ENCODE assay signal across 8 cellular contexts in genomic region chr9:93574900-93575705, GRCh38. TPM values are rescaled to one million over a fixed set of nuclear protein-coding genes. Genes with fewer than 3 reads are reported as not detected.
DNase-seq lines count a peak whose midpoint lies in the region; ATAC-seq and TF ChIP-seq lines count a peak whose summit lies in the region.

No MANE protein-coding gene starts in this region.

- peak overlapping the region; percentile 73 for H3K4me3 ChIP-seq in SJCRH30
- peak overlapping the region; percentile 44 to 77 (median 64) for H3K4me3 ChIP-seq in fibroblast of lung (replicated peaks in 1 of 4; ENCODE audit: control extremely low read depth in 1 of 4, insufficient read depth in 1 of 4, low read depth in 3 of 4, low read length in 4 of 4)

- H3K27me3 Mint-ChIP-seq in osteocyte (ENCODE audit: unreplicated experiment): no peaks in the 10 kb centered on the region

- no peaks in the 10 kb centered on the region for H4K20me1 ChIP-seq in fibroblast of lung (ENCODE audit: control insufficient read depth, extremely low read depth, insufficient read depth, low read length)

- H3K27ac ChIP-seq in SJCRH30: peak overlapping the region; percentile 64
- H3K27ac ChIP-seq in fibroblast of lung (ENCODE audit: insufficient read depth, low read length): peak overlapping the region; percentile 59

- H3K27me3 ChIP-seq in SJCRH30 (no peaks in the 10 kb centered on the region), fibroblast of lung (ENCODE audit: control insufficient read depth, insufficient read depth, low read length) (no peaks in the 10 kb centered on the region)

- no peak for ATAC-seq in HG02798 (IDR thresholded peaks at IDR 0.05; ENCODE audit: poor library complexity, unreplicated experiment)
- no peak for ATAC-seq in GM19452 (IDR thresholded peaks at IDR 0.05; ENCODE audit: unreplicated experiment)

- H3K36me3 Mint-ChIP-seq in osteocyte (ENCODE audit: unreplicated experiment): peaks cover 10% of the 10 kb centered on the region

- H3K4me3 Mint-ChIP-seq in osteocyte (ENCODE audit: unreplicated experiment): peak overlapping the region; percentile 90

- peaks cover 11% of the 10 kb centered on the region for H3K9me3 Mint-ChIP-seq in osteocyte (ENCODE audit: unreplicated experiment)

- H3K4me1 Mint-ChIP-seq in osteocyte (ENCODE audit: unreplicated experiment): peaks cover 40% of the 10 kb centered on the region

- H3K9me3 ChIP-seq in SJCRH30 (replicated peaks) (peaks cover 3% of the 10 kb centered on the region; the same call in 1 of the 2 replicates), fibroblast of lung (ENCODE audit: control insufficient read depth, insufficient read depth, low read depth, low read length) (no peaks in the 10 kb centered on the region)

- H2AFZ ChIP-seq in fibroblast of lung (ENCODE audit: low read length): peak overlapping the region; percentile 31

- no peaks in the 10 kb centered on the region for H3K4me1 ChIP-seq in SJCRH30
- peaks cover 7% of the 10 kb centered on the region for H3K4me1 ChIP-seq in fibroblast of lung (ENCODE audit: control insufficient read depth, extremely low read depth, insufficient read depth, low read length)

- no peak for TF ChIP-seq CTCF in fibroblast of lung (conservative IDR thresholded peaks at IDR 0.05 in 1 of 2, IDR thresholded peaks at IDR 0.05 in 1 of 2; ENCODE audit: low read depth in 1 of 2, low read length in 2 of 2)
- no peak for TF ChIP-seq CTCF in osteocyte (IDR thresholded peaks at IDR 0.05)

- peaks cover 26% of the 10 kb centered on the region for H3K79me2 ChIP-seq in fibroblast of lung (ENCODE audit: control insufficient read depth, insufficient read depth, low read length)

- peak overlapping the region; percentile 98 for H3K4me2 ChIP-seq in fibroblast of lung (ENCODE audit: extremely low read depth, insufficient read depth, low read length)

- peak overlapping the region; percentile 90 for H3K27ac Mint-ChIP-seq in osteocyte (ENCODE audit: unreplicated experiment)

- no peaks in the 10 kb centered on the region for H3K36me3 ChIP-seq in SJCRH30
- no peaks in the 10 kb centered on the region for H3K36me3 ChIP-seq in fibroblast of lung (ENCODE audit: control insufficient read depth, insufficient read depth, low read length)

- DNase-seq in D341Med (ENCODE audit: low spot score) (peak; percentile 26), SJCRH30 (no peak), fibroblast of lung (ENCODE audit: low read depth in 2 of 2) (no peak), osteocyte (ENCODE audit: extremely low spot score, unreplicated experiment) (peak; percentile 84), NCI-H2171 treated with DMSO at 0.1 percent for 48 hours (lab: John Stamatoyannopoulos, UW) (no peak), NCI-H1694 (lab: John Stamatoyannopoulos, UW) (no peak)

- peak overlapping the region; percentile 63 for H3K9ac ChIP-seq in fibroblast of lung (ENCODE audit: insufficient read depth, low read length)

RNA-seq across cellular contexts. Expression of gene PHF2, which starts 1.3 kb away (rescaled TPM):
- total RNA-seq in SJCRH30 (2014; rRNA removed; shearing (Covaris generic)): 31.1 and 32.2 TPM in 2 replicates
- total RNA-seq in fibroblast of lung (12.1 and 13.4 TPM in 2 replicates), osteocyte (39.9 and 40.3 TPM in 2 replicates)
- 9.2 and 9.5 TPM in 2 replicates for polyA plus RNA-seq in fibroblast of lung
- 11.6 and 12.0 TPM in 2 replicates for polyA plus RNA-seq in fibroblast of lung (2012)
- polyA minus RNA-seq in fibroblast of lung (ENCODE audit: low replicate concordance): 8.4 and 15.7 TPM in 2 replicates

Comparison
In these comparisons a context has a peak if more than half of its experiments do, and no peak if none do; other contexts are left out.
1. DNase-seq: peak in D341Med (single experiment) and osteocyte (single experiment); none in SJCRH30 (0 of 2), fibroblast of lung (0 of 2), NCI-H2171 treated with DMSO at 0.1 percent for 48 hours (single experiment) and NCI-H1694 (single experiment).